In genomic region chrX:23694606-23695005, GRCh38 we compare ENCODE assay signal across 7 cellular contexts. TPM values are rescaled to one million over a fixed set of nuclear protein-coding genes. Genes with fewer than 3 reads are reported as not detected.
DNase-seq lines count a peak whose midpoint lies in the region; ATAC-seq and TF ChIP-seq lines count a peak whose summit lies in the region.

No MANE protein-coding gene starts in this region.

- no peak for ATAC-seq in GM19455 (IDR thresholded peaks at IDR 0.05; ENCODE audit: unreplicated experiment)

- H3K4me1 ChIP-seq in fibroblast of lung (ENCODE audit: control insufficient read depth, extremely low read depth, insufficient read depth, low read length) = no peaks in the 10 kb centered on the region

- no peak overlapping the region for H3K4me2 ChIP-seq in fibroblast of lung (ENCODE audit: extremely low read depth, insufficient read depth, low read length)

- no peak overlapping the region for H2AFZ ChIP-seq in fibroblast of lung (ENCODE audit: low read length)

- no peak overlapping the region for H3K4me3 Mint-ChIP-seq in nephron progenitor cell

- H3K9ac ChIP-seq in fibroblast of lung (ENCODE audit: insufficient read depth, low read length) = no peak overlapping the region

- H3K27me3 Mint-ChIP-seq in nephron progenitor cell (ENCODE audit: low read depth, poor library complexity) = no peaks in the 10 kb centered on the region

- H3K27ac ChIP-seq in fibroblast of lung (ENCODE audit: insufficient read depth, low read length) = no peak overlapping the region

- no peaks in the 10 kb centered on the region for H3K9me3 Mint-ChIP-seq in nephron progenitor cell

- DNase-seq in ELR (ENCODE audit: low read depth) = peak; percentile 69
- peak; percentile 78 for DNase-seq in H7
- DNase-seq in NCI-H2227 (lab: John Stamatoyannopoulos, UW; ENCODE audit: unreplicated experiment) = peak; percentile 70
- DNase-seq in activated CD4-positive, alpha-beta T cell treated with anti-CD3 and anti-CD28 coated beads, Interleukin-2, amount 50 U/mL, for 48 hours = peak; percentile 17 to 33
- peak; percentile 37 to 62 for DNase-seq in fibroblast of lung (ENCODE audit: low read depth in 2 of 2)
- peak; percentile 44 for DNase-seq in nephron progenitor cell

- H3K79me2 ChIP-seq in fibroblast of lung (ENCODE audit: control insufficient read depth, insufficient read depth, low read length) = no peaks in the 10 kb centered on the region

- H3K4me3 ChIP-seq in H7 (ENCODE audit: insufficient read depth, low read depth, low read length) = no peak overlapping the region
- H3K4me3 ChIP-seq in fibroblast of lung (replicated peaks in 1 of 4; ENCODE audit: control extremely low read depth in 1 of 4, insufficient read depth in 1 of 4, low read depth in 3 of 4, low read length in 4 of 4) = no peak overlapping the region

- H3K9me3 ChIP-seq in fibroblast of lung (ENCODE audit: control insufficient read depth, insufficient read depth, low read depth, low read length) = no peaks in the 10 kb centered on the region

- no peaks in the 10 kb centered on the region for H3K36me3 ChIP-seq in H7 (replicated peaks; ENCODE audit: control insufficient read depth, insufficient read depth, low read length)
- H3K36me3 ChIP-seq in fibroblast of lung (ENCODE audit: control insufficient read depth, insufficient read depth, low read length) = no peaks in the 10 kb centered on the region

- TF ChIP-seq CTCF in fibroblast of lung (conservative IDR thresholded peaks at IDR 0.05 in 1 of 2, IDR thresholded peaks at IDR 0.05 in 1 of 2; ENCODE audit: low read depth in 1 of 2, low read length in 2 of 2) = peak; percentile 20 to 47
- peak; percentile 50 for TF ChIP-seq CTCF in nephron progenitor cell (IDR thresholded peaks at IDR 0.05)

- H3K36me3 Mint-ChIP-seq in nephron progenitor cell (ENCODE audit: low read depth) = no peaks in the 10 kb centered on the region

- H3K27me3 ChIP-seq in H7 (ENCODE audit: control insufficient read depth, insufficient read depth, low read length) (no peaks in the 10 kb centered on the region), fibroblast of lung (ENCODE audit: control insufficient read depth, insufficient read depth, low read length) (no peaks in the 10 kb centered on the region)

- no peak overlapping the region for H3K27ac Mint-ChIP-seq in nephron progenitor cell

- H4K20me1 ChIP-seq in fibroblast of lung (ENCODE audit: control insufficient read depth, extremely low read depth, insufficient read depth, low read length) = no peaks in the 10 kb centered on the region

- peaks cover 6% of the 10 kb centered on the region for H3K4me1 Mint-ChIP-seq in nephron progenitor cell

RNA-seq across cellular contexts. Expression of gene PRDX4, which starts 27.3 kb away (rescaled TPM):
- 474 and 507 TPM in 2 replicates for total RNA-seq in H7 (2014; rRNA removed; shearing (Covaris generic))
- 189 and 209 TPM in 2 replicates for total RNA-seq in fibroblast of lung
- 147 and 163 TPM in 2 replicates for polyA plus RNA-seq in fibroblast of lung
- 153 and 155 TPM in 2 replicates for polyA plus RNA-seq in fibroblast of lung (2012)
- 19.1 and 25.7 TPM in 2 replicates for polyA minus RNA-seq in fibroblast of lung (ENCODE audit: low replicate concordance)

RNA-seq across cellular contexts. Expression of gene ACOT9, which starts 48.5 kb away (rescaled TPM):
- 47.0 and 48.5 TPM in 2 replicates for total RNA-seq in H7 (2014; rRNA removed; shearing (Covaris generic))
- 33.1 and 42.3 TPM in 2 replicates for total RNA-seq in fibroblast of lung
- 68.7 and 70.9 TPM in 2 replicates for polyA plus RNA-seq in fibroblast of lung
- polyA plus RNA-seq in fibroblast of lung (2012) = 60.8 and 65.7 TPM in 2 replicates
- polyA minus RNA-seq in fibroblast of lung (ENCODE audit: low replicate concordance) = 8.4 and 11.4 TPM in 2 replicates

Comparison
In these comparisons a context has a peak if more than half of its experiments do, and no peak if none do; other contexts are left out.
1. DNase-seq: peak in every context shown above with its lines; median percentile 78 in H7; 70 in NCI-H2227; 69 in ELR; 50 in fibroblast of lung; 44 in nephron progenitor cell; 25 in activated CD4-positive, alpha-beta T cell treated with anti-CD3 and anti-CD28 coated beads, Interleukin-2, amount 50 U/mL, for 48 hours.